8 cellular contexts compared by ENCODE assay signal in the genomic region with DNA sequence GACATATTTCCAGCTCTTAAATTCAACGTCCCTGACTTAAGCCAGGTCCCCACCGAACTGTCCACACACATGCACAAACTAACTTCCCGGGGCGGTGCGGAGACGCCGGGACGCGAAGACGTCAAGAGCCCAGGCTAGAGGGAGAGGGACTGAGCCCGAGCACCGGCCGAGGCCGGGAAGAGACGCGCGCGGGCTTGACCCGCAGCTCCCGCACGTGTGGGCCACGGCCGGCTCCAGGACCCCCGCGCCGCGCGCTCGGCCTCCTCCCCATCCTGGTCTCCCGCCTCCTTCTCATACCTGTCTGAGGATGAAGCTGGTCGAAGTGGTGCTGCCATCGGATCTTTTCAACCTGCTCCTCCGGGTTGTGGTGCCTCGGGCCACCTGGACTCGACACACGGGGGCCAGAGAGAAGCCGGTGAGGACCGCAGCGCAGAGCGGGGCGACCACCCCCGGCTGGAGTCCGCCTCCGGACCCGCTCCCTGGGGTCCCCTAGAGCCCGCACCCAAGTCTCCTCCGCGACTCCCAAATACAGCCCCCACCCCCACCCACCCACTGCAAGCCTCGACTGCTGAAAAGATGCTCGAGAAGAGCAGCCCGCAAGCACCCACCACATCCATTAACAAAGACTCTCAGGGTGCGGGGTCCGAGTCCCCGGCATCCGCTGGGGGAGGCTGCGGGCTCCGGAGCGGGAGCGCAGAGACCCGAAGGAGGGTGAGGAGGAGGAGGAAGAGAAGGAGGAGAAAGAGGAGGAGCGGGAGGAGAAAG. TPM values are rescaled to one million over a fixed set of nuclear protein-coding genes. Genes with fewer than 3 reads are reported as not detected.
DNase-seq lines count a peak whose midpoint lies in the region; ATAC-seq and TF ChIP-seq lines count a peak whose summit lies in the region.

No MANE protein-coding gene starts in this region.

- POLR2A ChIA-PET in Caco-2 (lab: Charles Lee) = no interaction called here
- POLR2A ChIA-PET in T-cell (lab: Charles Lee) = no interaction called here
- POLR2A ChIA-PET in naive thymus-derived CD8-positive, alpha-beta T cell (lab: Charles Lee) = no interaction called here

- peak overlapping the region; percentile 100 for H2AFZ ChIP-seq in GM23338

- no peaks in the 10 kb centered on the region; the same call in 1 of the 2 replicates for H3K79me2 ChIP-seq in GM23338 (replicated peaks; ENCODE audit: insufficient read depth)

- no peaks in the 10 kb centered on the region for H3K4me1 ChIP-seq in Caco-2
- peaks cover 4% of the 10 kb centered on the region; the same call in 1 of the 2 replicates for H3K4me1 ChIP-seq in GM23338 (ENCODE audit: insufficient read depth)
- no peaks in the 10 kb centered on the region for H3K4me1 ChIP-seq in esophagus (ENCODE audit: control insufficient read depth in 2 of 2, insufficient read depth in 2 of 2, low read length in 1 of 2)

- CTCF ChIA-PET in Caco-2 (lab: Charles Lee) = interaction anchor here (1.0 kb wide), 1 partner anchor 15 kb away, joined by 3 read pairs; no protein-coding TSS in a partner anchor
- CTCF ChIA-PET in T-cell (lab: Charles Lee) = no interaction called here

- 1% methylated on average over 61 of the region's 61 CpGs for WGBS in esophagus, 2 donors

- peaks cover 14% of the 10 kb centered on the region for H3K4me1 Mint-ChIP-seq in Caco-2 (ENCODE audit: low read depth, unreplicated experiment)
- peaks cover 12% of the 10 kb centered on the region for H3K4me1 Mint-ChIP-seq in GM23338
- H3K4me1 Mint-ChIP-seq in T-cell = peaks cover 18 to 20% (median 19%) of the 10 kb centered on the region in 3 donors
- H3K4me1 Mint-ChIP-seq in naive thymus-derived CD8-positive, alpha-beta T cell = peaks cover 12 to 26% (median 17%) of the 10 kb centered on the region in 4 donors

- BruUV-seq in Caco-2 (replicated peaks; lab: Mats Ljungman, UMichigan) = no TSS peak

- H3K36me3 ChIP-seq in Caco-2 (ENCODE audit: control insufficient read depth, insufficient read depth, low read length) = no peaks in the 10 kb centered on the region
- no peaks in the 10 kb centered on the region for H3K36me3 ChIP-seq in GM23338 (ENCODE audit: insufficient read depth)
- H3K36me3 ChIP-seq in esophagus (ENCODE audit: control insufficient read depth in 2 of 2, insufficient read depth in 2 of 2, low read length in 1 of 2) = no peaks in the 10 kb centered on the region

- peak overlapping the region; percentile 74 for H3K4me3 Mint-ChIP-seq in Caco-2 (ENCODE audit: unreplicated experiment)
- H3K4me3 Mint-ChIP-seq in GM23338 = peak overlapping the region; percentile 89
- H3K4me3 Mint-ChIP-seq in T-cell = peak overlapping the region; percentile 70 to 89 (median 75)
- peak overlapping the region; percentile 75 to 90 (median 83) for H3K4me3 Mint-ChIP-seq in naive thymus-derived CD8-positive, alpha-beta T cell

- H3K4me3 ChIP-seq in Caco-2 (ENCODE audit: low read depth, low read length) (peak overlapping the region; percentile 56), GM23338 (peak overlapping the region; percentile 91), esophagus (ENCODE audit: low read depth in 1 of 2, low read length in 2 of 2) (peak overlapping the region; percentile 49 to 65)

- peak in 1 of 2 experiments; percentile 32 for DNase-seq in Caco-2
- DNase-seq in GM23338 (ENCODE audit: low spot score) = peak; percentile 57
- peak in 2 of 34 experiments; percentile 0 to 4 for DNase-seq in T-cell
- DNase-seq in naive thymus-derived CD8-positive, alpha-beta T cell = no peak

- H3K9me3 Mint-ChIP-seq in Caco-2 (ENCODE audit: unreplicated experiment) = no peaks in the 10 kb centered on the region
- peaks cover 2% of the 10 kb centered on the region; the same call in 1 of the 3 replicates for H3K9me3 Mint-ChIP-seq in GM23338
- H3K9me3 Mint-ChIP-seq in T-cell = no peaks in the 10 kb centered on the region
- peaks cover 0 to 2% (median 0%) of the 10 kb centered on the region in 9 donors for H3K9me3 Mint-ChIP-seq in naive thymus-derived CD8-positive, alpha-beta T cell

- H3K36me3 Mint-ChIP-seq in Caco-2 (ENCODE audit: insufficient read depth, unreplicated experiment) (no peaks in the 10 kb centered on the region), GM23338 (ENCODE audit: low read depth) (no peaks in the 10 kb centered on the region), T-cell (no peaks in the 10 kb centered on the region)
- no peaks in the 10 kb centered on the region for H3K36me3 Mint-ChIP-seq in naive thymus-derived CD8-positive, alpha-beta T cell

- H3K4me2 ChIP-seq in GM23338 = peak overlapping the region; percentile 93

- H3K27me3 Mint-ChIP-seq in Caco-2 (ENCODE audit: insufficient read depth, unreplicated experiment) (peaks cover 16% of the 10 kb centered on the region), GM23338 (ENCODE audit: insufficient read depth, low read depth, poor library complexity) (peaks cover 42% of the 10 kb centered on the region), T-cell (peaks cover 43 to 53% of the 10 kb centered on the region in 2 donors)
- peaks cover 29 to 42% (median 40%) of the 10 kb centered on the region in 5 donors for H3K27me3 Mint-ChIP-seq in naive thymus-derived CD8-positive, alpha-beta T cell

- H4K20me1 ChIP-seq in GM23338 (replicated peaks; ENCODE audit: insufficient read depth) = no peaks in the 10 kb centered on the region

- no peak overlapping the region for H3K27ac ChIP-seq in GM23338 (ENCODE audit: low read depth)
- peak overlapping the region; percentile 50 to 74 for H3K27ac ChIP-seq in esophagus (ENCODE audit: low read depth in 2 of 2, low read length in 1 of 2)

- no peaks in the 10 kb centered on the region for H3F3A ChIP-seq in GM23338 (replicated peaks; ENCODE audit: low read depth)

- TF ChIP-seq CTCF in Caco-2 (IDR thresholded peaks at IDR 0.05; ENCODE audit: insufficient read depth in 1 of 2, low read depth in 1 of 2, low read length in 1 of 2, severe bottlenecking in 1 of 2, unreplicated experiment in 1 of 2) = no peak
- TF ChIP-seq CTCF in GM23338 (conservative IDR thresholded peaks at IDR 0.05; ENCODE audit: low read depth in 2 of 2) = no peak

- no peak overlapping the region for H3K27ac Mint-ChIP-seq in Caco-2 (ENCODE audit: unreplicated experiment)
- H3K27ac Mint-ChIP-seq in GM23338 = no peak overlapping the region
- no peak overlapping the region for H3K27ac Mint-ChIP-seq in T-cell
- H3K27ac Mint-ChIP-seq in naive thymus-derived CD8-positive, alpha-beta T cell = no peak overlapping the region

- H3K27me3 ChIP-seq in Caco-2 (replicated peaks; ENCODE audit: control insufficient read depth, insufficient read depth, low read length) (peaks cover 4% of the 10 kb centered on the region; the same call in 1 of the 2 replicates), GM23338 (ENCODE audit: insufficient read depth) (peaks cover 74% of the 10 kb centered on the region), esophagus (ENCODE audit: control insufficient read depth in 1 of 2, insufficient read depth in 2 of 2, low read length in 2 of 2) (peaks cover 0 to 2% of the 10 kb centered on the region in 2 donors)

- intact Hi-C loops in Caco-2 (cut with micrococcal nuclease; ENCODE audit: unreplicated experiment) = loop anchor here (5.0 kb wide), 2 partner anchors 61 to 74 kb away; no protein-coding TSS in a partner anchor

- no peaks in the 10 kb centered on the region for H3K9me3 ChIP-seq in Caco-2
- no peaks in the 10 kb centered on the region for H3K9me3 ChIP-seq in esophagus (ENCODE audit: control insufficient read depth in 2 of 2, insufficient read depth in 1 of 2, low read depth in 1 of 2, low read length in 1 of 2)

- ATAC-seq in GM23338 (peak; percentile 53), T-cell (replicated peaks in 1 of 4) (peak; percentile 23 to 44 (median 30)), HG03520 (IDR thresholded peaks at IDR 0.05; ENCODE audit: unreplicated experiment) (no peak), GM21390 (IDR thresholded peaks at IDR 0.05; ENCODE audit: unreplicated experiment) (no peak), HG02588 (IDR thresholded peaks at IDR 0.05; ENCODE audit: unreplicated experiment) (no peak)
- ATAC-seq in naive thymus-derived CD8-positive, alpha-beta T cell = peak; percentile 33 to 54

- no peaks in the 10 kb centered on the region for H3K9me2 ChIP-seq in GM23338 (ENCODE audit: insufficient read depth)

TF ChIP-seq in GM23338, 12 proteins besides CTCF, POLR2A, EP300 and RAD21:
- TF ChIP-seq EZH2 (IDR thresholded peaks at IDR 0.05; ENCODE audit: low read depth, unreplicated experiment) = peak; percentile 25
- TF ChIP-seq ZNF331 (CRISPR knock-in tag; IDR thresholded peaks at IDR 0.05; ENCODE audit: low read depth) = no peak

RNA-seq across cellular contexts. Expression of a gene that starts 0.6 kb away (rescaled TPM):
- total RNA-seq in Caco-2 (2022) = 1.00 and 1.0 TPM in 2 replicates
- 7.6 and 9.8 TPM in 2 replicates for total RNA-seq in GM23338 (2014; rRNA removed; shearing (Covaris generic))
- 2.7 and 4.0 TPM in 2 replicates for polyA plus RNA-seq in GM23338 (2016; fragmentation: Nextera tagmentation; extraction: Ambion mirVana)
- total RNA-seq in T-cell = 1 to 10 TPM in 1 of 5 donors, under 1 TPM in 4; 0.16 to 1.2 (median 0.47) TPM
- polyA plus RNA-seq in esophagus = 1 to 10 TPM; 1.2 to 1.3 TPM
- 1 to 10 TPM in 1 of 2 experiments, under 1 TPM in 1; 0.58 to 1.1 TPM for total RNA-seq in naive thymus-derived CD8-positive, alpha-beta T cell
- under 1 TPM in 1 of 3 donors, not detected in 2; 0.11 TPM for polyA plus RNA-seq in naive thymus-derived CD8-positive, alpha-beta T cell

Comparison
In these comparisons a context has a peak if more than half of its experiments do, and no peak if none do; other contexts are left out.
1. ATAC-seq: peak in GM23338 (single experiment), T-cell (4 of 4) and naive thymus-derived CD8-positive, alpha-beta T cell (2 of 2); none in HG03520 (single experiment), GM21390 (single experiment) and HG02588 (single experiment).
2. Peak in every context shown above with its lines, with median percentiles within 50 percentile points of each other: H3K4me3 ChIP-seq and H3K4me3 Mint-ChIP-seq.